Comparison of ENCODE assay signal across 8 cellular contexts in the genomic region with DNA sequence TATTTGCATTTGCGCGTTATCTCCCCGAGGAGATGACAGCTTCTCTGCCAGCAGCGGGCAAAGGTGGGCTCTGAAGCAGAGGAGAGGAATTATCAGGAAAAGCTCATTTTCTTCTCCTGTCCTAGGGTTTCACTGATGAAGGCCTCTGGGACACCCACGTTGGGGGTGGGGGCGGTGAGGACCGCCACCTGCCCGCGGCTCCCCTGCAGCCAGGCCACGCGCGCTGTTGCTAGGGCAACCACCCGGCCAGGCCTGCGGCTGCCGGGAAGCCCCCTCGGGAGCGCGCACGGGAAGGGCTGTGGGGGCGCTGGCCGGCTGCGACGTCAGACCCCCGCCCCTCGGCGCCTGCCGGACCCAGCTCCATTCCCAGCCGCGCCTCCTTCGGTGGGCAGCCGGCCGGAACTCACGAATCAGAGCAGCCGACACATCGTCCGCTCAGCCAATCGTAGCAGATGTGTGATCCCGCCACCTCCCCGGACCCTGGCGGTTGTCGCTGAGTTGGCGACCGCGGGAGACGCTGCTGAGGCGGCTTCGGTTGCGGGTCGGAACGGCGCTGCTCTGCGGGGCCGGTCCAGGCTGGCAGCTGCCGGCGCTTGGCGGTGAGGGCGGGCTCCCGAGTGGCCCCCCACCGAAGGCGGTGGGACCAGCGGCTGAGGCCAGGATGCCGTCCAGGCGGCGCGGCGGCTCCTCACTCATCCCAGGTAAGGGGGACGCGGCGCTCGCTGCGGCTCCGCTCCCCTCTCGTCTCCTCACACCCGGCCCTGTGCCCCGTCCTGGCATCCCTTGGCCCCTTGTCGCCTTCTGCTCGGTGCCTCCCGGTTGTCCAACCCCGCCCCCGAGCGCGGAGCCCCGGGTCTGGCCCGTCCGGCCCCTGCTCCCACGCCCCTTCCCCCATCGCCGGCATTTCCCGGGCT. TPM values are rescaled to one million over a fixed set of nuclear protein-coding genes. Genes with fewer than 3 reads are reported as not detected.
DNase-seq lines count a peak whose midpoint lies in the region; ATAC-seq and TF ChIP-seq lines count a peak whose summit lies in the region.

A gene (plus strand): TSS at position 513 of the 914 bp plus-strand sequence. CDS start 35,092 bp downstream, outside the sequence.

- peak within 1 kb of the TSS; percentile 95 for H3K4me3 Mint-ChIP-seq in activated naive CD8-positive, alpha-beta T cell

- peaks cover 44% of the 10 kb centered on the region for H3K4me1 Mint-ChIP-seq in activated naive CD8-positive, alpha-beta T cell (ENCODE audit: low read depth)

- peaks cover 7% of the 10 kb centered on the region for H3F3A ChIP-seq in SK-N-SH (replicated peaks; ENCODE audit: insufficient read depth)

- H3K27ac ChIP-seq in SK-N-SH (ENCODE audit: low read depth in 2 of 2, low read length in 1 of 2) (peak within 1 kb of the TSS; percentile 42 to 81; a peak in 3 of 4 replicates), temporal lobe (ENCODE audit: low read depth, low read length) (peak within 1 kb of the TSS; percentile 53)

- no peaks in the 10 kb centered on the region for H3K9me2 ChIP-seq in SK-N-SH

- H3K9me3 Mint-ChIP-seq in activated naive CD8-positive, alpha-beta T cell (ENCODE audit: low read depth): no peaks in the 10 kb centered on the region

- H3K9ac ChIP-seq in SK-N-SH: peak within 1 kb of the TSS; percentile 84

- H3K36me3 Mint-ChIP-seq in activated naive CD8-positive, alpha-beta T cell: no peaks in the 10 kb centered on the region

- H3K9me3 ChIP-seq in SK-N-SH: no peaks in the 10 kb centered on the region

- H3K4me3 ChIP-seq in SK-N-SH (ENCODE audit: low read depth in 2 of 2, low read length in 1 of 2): peak within 1 kb of the TSS; percentile 72 to 94

- TF ChIP-seq EP300 in SK-N-SH (IDR thresholded peaks at IDR 0.05; ENCODE audit: borderline replicate concordance in 1 of 2, low read depth in 1 of 2, low read length in 1 of 2): no peak; a peak in 2 of 4 replicates

- peaks cover 0 to 3% of the 10 kb centered on the region in 2 experiments for H3K36me3 ChIP-seq in SK-N-SH (replicated peaks in 1 of 2; ENCODE audit: control insufficient read depth in 1 of 2, insufficient read depth in 2 of 2, low read length in 1 of 2)

- DNase-seq in GM10248 (ENCODE audit: extremely low spot score): peak; percentile 99
- peak; percentile 99 for DNase-seq in HEK293T (ENCODE audit: extremely low spot score)
- DNase-seq in MV-4-11 (lab: John Stamatoyannopoulos, UW): peak; percentile 32
- DNase-seq in SK-N-SH: peak; percentile 100
- peak; percentile 91 for DNase-seq in glomerular visceral epithelial cell (ENCODE audit: extremely low spot score)
- DNase-seq in omental fat pad (ENCODE audit: low spot score): peak; percentile 47

- peak; percentile 50 for TF ChIP-seq RAD21 in SK-N-SH (IDR thresholded peaks at IDR 0.05; ENCODE audit: low read length)

- H3K27me3 ChIP-seq in SK-N-SH (ENCODE audit: insufficient read depth): no peaks in the 10 kb centered on the region

- CTCF ChIA-PET in GM10248 (lab: Yijun Ruan, JAX) (interaction anchor here (0.8 to 2.4 kb wide), 11 partner anchors 9 to 216 kb away, joined by 3 to 11 read pairs (median 4); a partner anchor contains a TSS), HEK293T (lab: Yijun Ruan, JAX) (interaction anchor here (0.5 to 0.8 kb wide), 7 partner anchors 9 to 545 kb away, joined by 3 to 7 read pairs (median 3); no protein-coding TSS in a partner anchor), SK-N-SH (lab: Yijun Ruan, JAX) (interaction anchor here (0.6 to 5.9 kb wide), 18 partner anchors 9 to 225 kb away, joined by 3 to 35 read pairs (median 4); no protein-coding TSS in a partner anchor)

- ATAC-seq in omental fat pad (ENCODE audit: low FRiP score): peak; percentile 95

- H3K79me2 ChIP-seq in SK-N-SH (ENCODE audit: insufficient read depth): peaks cover 44% of the 10 kb centered on the region

- POLR2A ChIA-PET in GM10248 (lab: Yijun Ruan, JAX) (interaction anchor here (1.2 kb wide), 1 partner anchor 209 kb away, joined by 6 read pairs; no protein-coding TSS in a partner anchor), HEK293T (lab: Yijun Ruan, JAX) (interaction anchor here (0.6 to 1.7 kb wide), 14 partner anchors 9 to 538 kb away, joined by 3 to 7 read pairs (median 4); a partner anchor contains a TSS), SK-N-SH (lab: Yijun Ruan, JAX) (interaction anchor here (0.6 to 2.3 kb wide), 15 partner anchors 8 to 289 kb away, joined by 3 to 12 read pairs (median 3); a partner anchor contains a TSS)

- peak within 1 kb of the TSS; percentile 82 for H3K27ac Mint-ChIP-seq in activated naive CD8-positive, alpha-beta T cell

- H3K27me3 Mint-ChIP-seq in activated naive CD8-positive, alpha-beta T cell: peaks cover 2% of the 10 kb centered on the region

- 2% methylated on average over 36 of the region's 89 CpGs for WGBS in SK-N-SH (ENCODE audit: low lambda C conversion rate)

- TF ChIP-seq CTCF in GM10248 (IDR thresholded peaks at IDR 0.05; ENCODE audit: control extremely low read depth, extremely low read depth, low read depth, missing control alignments) (peak; percentile 58), SK-N-SH (IDR thresholded peaks at IDR 0.05) (peak; percentile 61), omental fat pad (IDR thresholded peaks at IDR 0.05) (peak in 2 of 3 donors; percentile 24 to 27)

- 0 out of 2 replicates have a peak, but pooled peaks cover 5% of the 10 kb centered on the region for H4K20me1 ChIP-seq in SK-N-SH (ENCODE audit: insufficient read depth)

- peak within 1 kb of the TSS; percentile 98 for H2AFZ ChIP-seq in SK-N-SH (ENCODE audit: low read depth)

- H3K4me2 ChIP-seq in SK-N-SH: peak within 1 kb of the TSS; percentile 77

- H3K4me1 ChIP-seq in SK-N-SH (ENCODE audit: control insufficient read depth in 1 of 2, insufficient read depth in 2 of 2, low read depth in 1 of 2, low read length in 1 of 2): peaks cover 11 to 18% of the 10 kb centered on the region in 2 experiments; a peak in 3 of 4 replicates

TF ChIP-seq in HEK293T, 16 proteins besides CTCF, POLR2A, EP300 and RAD21:
- TF ChIP-seq, protein P1, sequence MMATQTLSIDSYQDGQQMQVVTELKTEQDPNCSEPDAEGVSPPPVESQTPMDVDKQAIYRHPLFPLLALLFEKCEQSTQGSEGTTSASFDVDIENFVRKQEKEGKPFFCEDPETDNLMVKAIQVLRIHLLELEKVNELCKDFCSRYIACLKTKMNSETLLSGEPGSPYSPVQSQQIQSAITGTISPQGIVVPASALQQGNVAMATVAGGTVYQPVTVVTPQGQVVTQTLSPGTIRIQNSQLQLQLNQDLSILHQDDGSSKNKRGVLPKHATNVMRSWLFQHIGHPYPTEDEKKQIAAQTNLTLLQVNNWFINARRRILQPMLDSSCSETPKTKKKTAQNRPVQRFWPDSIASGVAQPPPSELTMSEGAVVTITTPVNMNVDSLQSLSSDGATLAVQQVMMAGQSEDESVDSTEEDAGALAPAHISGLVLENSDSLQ (IDR thresholded peaks at IDR 0.05): no peak
- TF ChIP-seq ELF4 (IDR thresholded peaks at IDR 0.05) (peak; percentile 49; the same call in 1 of the 2 replicates), L3MBTL2 (conservative IDR thresholded peaks at IDR 0.05) (no peak), LEF1 (IDR thresholded peaks at IDR 0.05; ENCODE audit: borderline replicate concordance) (no peak), FOXM1 (IDR thresholded peaks at IDR 0.05; ENCODE audit: borderline replicate concordance) (0 out of 2 replicates have a peak, but pooled peaks have one; percentile 4), NFRKB (IDR thresholded peaks at IDR 0.05) (no peak), CTBP1 (IDR thresholded peaks at IDR 0.05; ENCODE audit: borderline replicate concordance) (no peak)

TF ChIP-seq in SK-N-SH, 30 proteins besides CTCF, POLR2A, EP300 and RAD21:
- TF ChIP-seq ELF1 (IDR thresholded peaks at IDR 0.05) (no peak), RCOR1 (IDR thresholded peaks at IDR 0.05; ENCODE audit: low read length) (peak; percentile 45; the same call in 1 of the 2 replicates), MXI1 (IDR thresholded peaks at IDR 0.05; ENCODE audit: low read depth, low read length) (peak; percentile 88), POLR2AphosphoS5 (IDR thresholded peaks at IDR 0.05; ENCODE audit: low read depth, low read length) (peak; percentile 93), TAF1 (IDR thresholded peaks at IDR 0.05; ENCODE audit: borderline replicate concordance, low read depth, low read length) (peak; percentile 94), SMC3 (IDR thresholded peaks at IDR 0.05; ENCODE audit: low read depth, low read length) (peak; percentile 51), RFX5 (IDR thresholded peaks at IDR 0.05; ENCODE audit: low read length) (peak; percentile 85), SIN3A (IDR thresholded peaks at IDR 0.05; ENCODE audit: borderline replicate concordance, low read depth, low read length) (peak; percentile 71; the same call in 1 of the 2 replicates), RXRA (IDR thresholded peaks at IDR 0.05; ENCODE audit: borderline replicate concordance, low read depth) (no peak), NRF1 (IDR thresholded peaks at IDR 0.05; ENCODE audit: low read depth, low read length) (0 out of 2 replicates have a peak, but pooled peaks have one; percentile 47)
- TF ChIP-seq, protein P2, sequence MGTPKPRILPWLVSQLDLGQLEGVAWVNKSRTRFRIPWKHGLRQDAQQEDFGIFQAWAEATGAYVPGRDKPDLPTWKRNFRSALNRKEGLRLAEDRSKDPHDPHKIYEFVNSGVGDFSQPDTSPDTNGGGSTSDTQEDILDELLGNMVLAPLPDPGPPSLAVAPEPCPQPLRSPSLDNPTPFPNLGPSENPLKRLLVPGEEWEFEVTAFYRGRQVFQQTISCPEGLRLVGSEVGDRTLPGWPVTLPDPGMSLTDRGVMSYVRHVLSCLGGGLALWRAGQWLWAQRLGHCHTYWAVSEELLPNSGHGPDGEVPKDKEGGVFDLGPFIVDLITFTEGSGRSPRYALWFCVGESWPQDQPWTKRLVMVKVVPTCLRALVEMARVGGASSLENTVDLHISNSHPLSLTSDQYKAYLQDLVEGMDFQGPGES (IDR thresholded peaks at IDR 0.05; ENCODE audit: low read depth, low read length): no peak
TF ChIP-seq in SK-N-SH: peak in this region for 8.

RNA-seq across cellular contexts. Expression of the gene that starts here (rescaled TPM):
- polyA plus RNA-seq in SK-N-SH (2012; rRNA removed): 36.4 and 46.4 TPM in 2 replicates
- 45.8 and 45.9 TPM in 2 replicates for polyA plus RNA-seq in SK-N-SH (2012; cell fraction: cytosol; rRNA removed)
- polyA plus RNA-seq in SK-N-SH (2012; cell fraction: nucleus; rRNA removed): 20.5 and 33.6 TPM in 2 replicates
- total RNA-seq in omental fat pad (10 to 100 TPM; 16.4 to 63.2 (median 24.3) TPM), temporal lobe (53.6 TPM)

Comparison
In these comparisons a context has a peak if more than half of its experiments do, and no peak if none do; other contexts are left out.
1. Peak in every context shown above with its lines: DNase-seq, ATAC-seq, H3K4me3 ChIP-seq and H3K27ac ChIP-seq.
2. DNase-seq: peak in every context shown above with its lines; median percentile 100 in SK-N-SH; 99 in GM10248; 99 in HEK293T; 91 in glomerular visceral epithelial cell; 47 in omental fat pad; 32 in MV-4-11.